33 cellular contexts compared by ENCODE assay signal in genomic region chr18:8556424-8556823, GRCh38.
"Had no signal": no experiment of that assay in that cellular context is flagged by ENCODE, and none has a peak within 500 bp of the region (broad histone marks: within the 10 kb centered on the region; RNA-seq: fewer than 3 reads in every experiment).

No MANE protein-coding gene starts in this region.

- H3K4me1 Mint-ChIP-seq: activated CD4-positive, alpha-beta memory T cell treated with anti-CD3 and anti-CD28 coated beads, Interleukin-2, amount 10 ng/mL, durations not matched to agents 7 days and 5 days; activated CD8-positive, alpha-beta memory T cell treated with anti-CD3 and anti-CD28 coated beads, Interleukin-2, amount 10 ng/mL, durations not matched to agents 7 days and 5 days; activated naive CD4-positive, alpha-beta T cell treated with anti-CD3 and anti-CD28 coated beads, Interleukin-2, amount 10 ng/mL, durations not matched to agents 7 days and 5 days; activated naive CD8-positive, alpha-beta T cell treated with anti-CD3 and anti-CD28 coated beads, Interleukin-2, amount 50 U/mL, for 24 hours; T-cell had no signal

- H3K9me3 Mint-ChIP-seq: activated CD4-positive, alpha-beta memory T cell treated with anti-CD3 and anti-CD28 coated beads, Interleukin-2, amount 10 ng/mL, durations not matched to agents 7 days and 5 days; activated naive CD4-positive, alpha-beta T cell treated with anti-CD3 and anti-CD28 coated beads, Interleukin-2, amount 10 ng/mL, durations not matched to agents 7 days and 5 days; activated naive CD8-positive, alpha-beta T cell treated with anti-CD3 and anti-CD28 coated beads, Interleukin-2, amount 50 U/mL, for 24 hours; brain; T-cell had no signal

- H3K27me3 Mint-ChIP-seq: brain had no signal

- H3K27ac Mint-ChIP-seq: activated CD4-positive, alpha-beta memory T cell treated with anti-CD3 and anti-CD28 coated beads, Interleukin-2, amount 10 ng/mL, durations not matched to agents 7 days and 5 days; activated CD8-positive, alpha-beta memory T cell treated with anti-CD3 and anti-CD28 coated beads, Interleukin-2, amount 10 ng/mL, durations not matched to agents 7 days and 5 days; activated naive CD4-positive, alpha-beta T cell treated with anti-CD3 and anti-CD28 coated beads, Interleukin-2, amount 10 ng/mL, durations not matched to agents 7 days and 5 days; activated naive CD8-positive, alpha-beta T cell; activated naive CD8-positive, alpha-beta T cell treated with anti-CD3 and anti-CD28 coated beads, Interleukin-2, amount 50 U/mL, for 24 hours had no signal

- DNase-seq: activated CD4-positive, alpha-beta memory T cell treated with anti-CD3 and anti-CD28 coated beads, Interleukin-2, amount 10 ng/mL, durations not matched to agents 7 days and 5 days; activated CD4-positive, alpha-beta T cell treated with anti-CD3 and anti-CD28 coated beads for 1 hour; activated CD4-positive, alpha-beta T cell treated with anti-CD3 and anti-CD28 coated beads for 48 hours; activated CD4-positive, CD25-positive, alpha-beta regulatory T cell; activated CD8-positive, alpha-beta memory T cell treated with anti-CD3 and anti-CD28 coated beads for 24 hours; activated CD8-positive, alpha-beta memory T cell treated with anti-CD3 and anti-CD28 coated beads, Interleukin-2, amount 10 ng/mL, durations not matched to agents 7 days and 5 days; activated CD8-positive, alpha-beta memory T cell treated with anti-CD3 and anti-CD28 coated beads, Interleukin-2, amount 50 U/mL, for 48 hours; activated effector memory CD4-positive, alpha-beta T cell treated with Interleukin-2 at 50 U/mL for 16 hours; activated naive CD4-positive, alpha-beta T cell treated with anti-CD3 and anti-CD28 coated beads, Interleukin-2, amount 10 ng/mL, durations not matched to agents 7 days and 5 days; activated naive CD8-positive, alpha-beta T cell treated with anti-CD3 and anti-CD28 coated beads, Interleukin-2, amount 50 U/mL, for 24 hours; activated T-cell treated with anti-CD3 and anti-CD28 coated beads, Interleukin-2, amount 50 U/mL, for 48 hours; anterior cingulate cortex; caudate nucleus; cerebellar nuclear complex; Karpas-422; MG63; NCI-H1048; NCI-H1105 treated with DMSO at 0.1 percent for 48 hours; NCI-H1436; NCI-H1694; NCI-H1930; NCI-H2081 treated with DMSO at 0.1 percent for 48 hours; NCI-H446 treated with DMSO at 0.1 percent for 48 hours; NCI-H524; NCI-H69; NK-92 treated with Interleukin-12 subunit alpha and Interleukin-12 subunit beta, amount 100 ng/mL, for 24 hours; PC-9; SIG-M5; T-cell; T1000; WERI-Rb-1 had no signal

- H3K36me3 Mint-ChIP-seq: activated CD8-positive, alpha-beta memory T cell treated with anti-CD3 and anti-CD28 coated beads, Interleukin-2, amount 10 ng/mL, durations not matched to agents 7 days and 5 days; activated naive CD4-positive, alpha-beta T cell treated with anti-CD3 and anti-CD28 coated beads, Interleukin-2, amount 10 ng/mL, durations not matched to agents 7 days and 5 days; activated naive CD8-positive, alpha-beta T cell; brain; T-cell had no signal

- H3K4me3 Mint-ChIP-seq: activated CD4-positive, alpha-beta memory T cell treated with anti-CD3 and anti-CD28 coated beads, Interleukin-2, amount 10 ng/mL, durations not matched to agents 7 days and 5 days; activated CD8-positive, alpha-beta memory T cell treated with anti-CD3 and anti-CD28 coated beads, Interleukin-2, amount 10 ng/mL, durations not matched to agents 7 days and 5 days; activated naive CD4-positive, alpha-beta T cell treated with anti-CD3 and anti-CD28 coated beads, Interleukin-2, amount 10 ng/mL, durations not matched to agents 7 days and 5 days; activated naive CD8-positive, alpha-beta T cell; activated naive CD8-positive, alpha-beta T cell treated with anti-CD3 and anti-CD28 coated beads, Interleukin-2, amount 50 U/mL, for 24 hours; brain; T-cell had no signal
